Comparison of ENCODE assay signal across 8 cellular contexts in the genomic region with DNA sequence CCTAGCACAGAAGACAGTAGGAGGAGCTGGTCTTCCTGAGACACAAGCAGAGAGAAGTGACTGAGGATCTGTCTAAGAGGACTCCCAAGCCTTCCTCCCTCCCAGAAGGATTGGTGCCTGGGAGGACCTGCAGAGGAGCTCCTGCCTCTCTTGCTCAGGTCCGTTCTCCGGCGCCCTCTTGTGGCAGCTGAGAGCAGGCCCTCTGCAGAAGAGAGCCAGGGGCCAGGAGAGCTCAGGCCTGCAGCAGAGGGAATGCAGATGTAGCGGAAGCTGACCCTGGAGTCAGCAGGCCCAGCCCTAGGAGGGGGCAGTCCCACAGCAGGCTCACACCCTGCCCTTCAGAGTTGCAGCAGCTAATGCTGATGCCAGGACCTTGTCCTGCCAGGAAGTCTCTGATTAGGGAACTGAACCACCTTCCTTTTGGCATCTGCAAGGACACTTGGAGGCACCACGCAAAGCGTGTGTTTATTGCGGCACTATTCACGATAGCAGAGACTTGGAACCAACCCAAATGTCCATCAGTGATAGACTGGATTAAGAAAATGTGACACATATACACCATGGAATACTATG.
A peak's percentile ranks its signal among the peaks of the same experiment; 100 is the strongest.
DNase-seq lines count a peak whose midpoint lies in the region; ATAC-seq, FAIRE-seq and TF ChIP-seq lines count a peak whose summit lies in the region.
"Not testable (repeated sequence)": the region's sequence is repeated elsewhere in the genome, so short reads cannot be mapped to it uniquely, and the experiment has no call there.

No MANE protein-coding gene starts in this region.

- not testable (repeated sequence) for H3K27ac ChIP-seq in gastroesophageal sphincter
- H3K27ac ChIP-seq in thymus (ENCODE audit: low read depth): peak overlapping the region; percentile 83

- not testable (repeated sequence) for TF ChIP-seq POLR2A in gastroesophageal sphincter (IDR thresholded peaks at IDR 0.05)

- H3K27me3 Mint-ChIP-seq in naive thymus-derived CD8-positive, alpha-beta T cell: not testable (repeated sequence)

- not testable (repeated sequence) for FAIRE-seq in D721Med (lab: Jason Lieb, UNC)

- in situ Hi-C loops in astrocyte of the cerebellum (cut with HindIII; ENCODE audit: low sequenced_read_pairs): not testable (repeated sequence)

- not testable (repeated sequence) for TF ChIP-seq EP300 in gastroesophageal sphincter (IDR thresholded peaks at IDR 0.05)

- H3K4me1 Mint-ChIP-seq in naive thymus-derived CD8-positive, alpha-beta T cell: peaks cover 9 to 82% (median 41%) of the 10 kb centered on the region in 4 donors

- POLR2A ChIA-PET in naive thymus-derived CD8-positive, alpha-beta T cell (lab: Charles Lee): not testable (repeated sequence)

- ATAC-seq in HG02981 (IDR thresholded peaks at IDR 0.05; ENCODE audit: unreplicated experiment) (peak; percentile 21), gastroesophageal sphincter (peak; percentile 65)
- ATAC-seq in naive thymus-derived CD8-positive, alpha-beta T cell: not testable (repeated sequence)

- not testable (repeated sequence) for H3K4me1 ChIP-seq in gastroesophageal sphincter; thymus (ENCODE audit: control insufficient read depth, insufficient read depth, low read length)

- WGBS in gastroesophageal sphincter (ENCODE audit: low coverage in 1 of 2), 2 donors: 72% methylated on average over 3 of the region's 8 CpGs; no CpG with 5 or more reads in 1 of the 2 donors
- 78% methylated on average over 8 of the region's 8 CpGs for WGBS in thymus

- H3K4me3 Mint-ChIP-seq in naive thymus-derived CD8-positive, alpha-beta T cell: peak overlapping the region in 9 of 10 donors; percentile 69 to 87 (median 79)

- not testable (repeated sequence) for H3K36me3 ChIP-seq in gastroesophageal sphincter; thymus (ENCODE audit: control insufficient read depth, insufficient read depth)

- H3K4me3 ChIP-seq in astrocyte of the cerebellum (ENCODE audit: low read depth, low read length); gastroesophageal sphincter; thymus (ENCODE audit: low read length): not testable (repeated sequence)

- not testable (repeated sequence) for H3K27me3 ChIP-seq in gastroesophageal sphincter; thymus (ENCODE audit: control insufficient read depth, insufficient read depth)

- peak overlapping the region in 8 of 10 donors; percentile 83 to 98 (median 91) for H3K27ac Mint-ChIP-seq in naive thymus-derived CD8-positive, alpha-beta T cell

- H3K9me3 Mint-ChIP-seq in naive thymus-derived CD8-positive, alpha-beta T cell: not testable (repeated sequence)

- not testable (repeated sequence) for DNase-seq in D721Med (ENCODE audit: insufficient read length, low spot score); astrocyte of the cerebellum (ENCODE audit: low read depth)
- DNase-seq in NCI-H774 (lab: John Stamatoyannopoulos, UW): peak; percentile 22
- peak; percentile 48 to 55 for DNase-seq in activated CD4-positive, alpha-beta T cell treated with anti-CD3 and anti-CD28 coated beads for 4 hours
- peak in 4 of 10 donors; percentile 12 to 58 (median 41) for DNase-seq in naive thymus-derived CD8-positive, alpha-beta T cell

- not testable (repeated sequence) for H3K36me3 Mint-ChIP-seq in naive thymus-derived CD8-positive, alpha-beta T cell

- TF ChIP-seq CTCF in D721Med (IDR thresholded peaks at IDR 0.05; ENCODE audit: insufficient read depth, missing control alignments): peak; percentile 63
- peak; percentile 57 for TF ChIP-seq CTCF in astrocyte of the cerebellum (IDR thresholded peaks at IDR 0.05; ENCODE audit: low read depth, low read length, missing control alignments)
- TF ChIP-seq CTCF in gastroesophageal sphincter (IDR thresholded peaks at IDR 0.05): peak in 3 of 4 experiments; percentile 5 to 34 (median 31)

- not testable (repeated sequence) for H3K9me3 ChIP-seq in gastroesophageal sphincter; thymus (ENCODE audit: control insufficient read depth)
